ENCODE assay signal across 34 cellular contexts in genomic region chr9:103601287-103601686, GRCh38.
"Had no signal": no experiment of that assay in that cellular context is flagged by ENCODE, and none has a peak within 500 bp of the region (broad histone marks: within the 10 kb centered on the region; RNA-seq: fewer than 3 reads in every experiment).

No MANE protein-coding gene starts in this region.

- H3K4me1 ChIP-seq: adrenal gland, ascending aorta, body of pancreas, breast epithelium had no signal

- H3K36me3 ChIP-seq: adrenal gland, ascending aorta, brain microvascular endothelial cell, breast epithelium, cardiac muscle cell had no signal

- ATAC-seq: activated naive CD4-positive, alpha-beta T cell treated with anti-CD3 and anti-CD28 coated beads, Interleukin-2, amount 50 U/mL, for 72 hours; activated naive CD8-positive, alpha-beta T cell treated with anti-CD3 and anti-CD28 coated beads, Interleukin-2, amount 50 U/mL, for 24 hours; activated T-cell treated with anti-CD3 and anti-CD28 coated beads, Interleukin-2, amount 50 U/mL, for 4 hours; activated T-cell treated with anti-CD3 and anti-CD28 coated beads, Interleukin-2, amount 50 U/mL, for 72 hours; activated T-helper 17 cell treated with anti-CD3 and anti-CD28 coated beads, Interleukin-2, amount 50 U/mL, for 72 hours; body of pancreas had no signal

- H3K4me3 ChIP-seq: adrenal gland, ascending aorta, body of pancreas, breast epithelium, cardiac muscle cell had no signal

- H3K27ac ChIP-seq: adrenal gland, ascending aorta, body of pancreas, brain microvascular endothelial cell, breast epithelium, cardiac muscle cell had no signal

- DNase-seq: activated effector memory CD4-positive, alpha-beta T cell treated with anti-CD3 and anti-CD28 coated beads, Interleukin-2, amount 50 U/mL, for 16 hours; activated effector memory CD4-positive, alpha-beta T cell treated with Interleukin-2 at 50 U/mL for 16 hours; activated gamma-delta T cell; activated gamma-delta T cell treated with Interleukin-2 at 50 U/mL for 16 hours; activated naive CD4-positive, alpha-beta T cell; activated naive CD4-positive, alpha-beta T cell treated with anti-CD3 and anti-CD28 coated beads for 36 hours; activated naive CD4-positive, alpha-beta T cell treated with anti-CD3 and anti-CD28 coated beads, Interleukin-2, amount 10 ng/mL, durations not matched to agents 7 days and 5 days; activated naive CD4-positive, alpha-beta T cell treated with anti-CD3 and anti-CD28 coated beads, Interleukin-2, amount 50 U/mL, for 16 hours; activated naive CD4-positive, alpha-beta T cell treated with Interleukin-2 at 50 U/mL for 16 hours; activated naive CD8-positive, alpha-beta T cell treated with anti-CD3 and anti-CD28 coated beads for 36 hours; activated naive CD8-positive, alpha-beta T cell treated with anti-CD3 and anti-CD28 coated beads, Interleukin-2, amount 10 ng/mL, durations not matched to agents 7 days and 5 days; activated naive CD8-positive, alpha-beta T cell treated with anti-CD3 and anti-CD28 coated beads, Interleukin-2, amount 50 U/mL, for 24 hours; activated T-cell treated with anti-CD3 and anti-CD28 coated beads, Interleukin-2, amount 50 U/mL, for 1 hour; activated T-cell treated with anti-CD3 and anti-CD28 coated beads, Interleukin-2, amount 50 U/mL, for 24 hours; activated T-cell treated with anti-CD3 and anti-CD28 coated beads, Interleukin-2, amount 50 U/mL, for 4 hours; activated T-cell treated with anti-CD3 and anti-CD28 coated beads, Interleukin-2, amount 50 U/mL, for 48 hours; activated T-cell treated with anti-CD3 and anti-CD28 coated beads, Interleukin-2, amount 50 U/mL, for 72 hours; adrenal gland; amniotic stem cell; amygdala; anterior cingulate cortex; aorta; body of pancreas; brain microvascular endothelial cell; caudate nucleus; central memory CD4-positive, alpha-beta T cell; cerebellar nuclear complex had no signal

- H3K9me3 ChIP-seq: adrenal gland had no signal

- FAIRE-seq: astrocyte, bronchial epithelial cell had no signal

- H3K27me3 ChIP-seq: adrenal gland, ascending aorta, body of pancreas, brain microvascular endothelial cell, breast epithelium, cardiac muscle cell had no signal
